Comparison of ENCODE assay signal across 8 cellular contexts in genomic region chr5:111550282-111551020, GRCh38. TPM values are rescaled to one million over a fixed set of nuclear protein-coding genes. Genes with fewer than 3 reads are reported as not detected.
DNase-seq lines count a peak whose midpoint lies in the region; ATAC-seq and TF ChIP-seq lines count a peak whose summit lies in the region.

No MANE protein-coding gene starts in this region.

- H3K27me3 ChIP-seq in gastroesophageal sphincter (no peaks in the 10 kb centered on the region), thyroid gland (no peaks in the 10 kb centered on the region)

- 2 to 50% methylated on average over 2 to 6 of the region's 8 CpGs for WGBS in gastroesophageal sphincter (ENCODE audit: low coverage in 1 of 2), 2 donors
- WGBS in thyroid gland, 2 donors, result 32% methylated on average over 8 of the region's 8 CpGs

- ATAC-seq in GM21825 (IDR thresholded peaks at IDR 0.05; ENCODE audit: unreplicated experiment), result peak; percentile 91
- peak; percentile 98 for ATAC-seq in gastroesophageal sphincter

- H3K4me1 Mint-ChIP-seq in osteocyte (ENCODE audit: unreplicated experiment), result peaks cover 19% of the 10 kb centered on the region

- TF ChIP-seq CTCF in RWPE1 (conservative IDR thresholded peaks at IDR 0.05; ENCODE audit: low read depth), result peak; percentile 83
- TF ChIP-seq CTCF in gastroesophageal sphincter (IDR thresholded peaks at IDR 0.05), result peak; percentile 32 to 78 (median 73)
- TF ChIP-seq CTCF in osteocyte (IDR thresholded peaks at IDR 0.05), result peak; percentile 81
- TF ChIP-seq CTCF in thyroid gland (IDR thresholded peaks at IDR 0.05), result peak; percentile 36 to 72 (median 54)

- H3K36me3 Mint-ChIP-seq in osteocyte (ENCODE audit: unreplicated experiment), result no peaks in the 10 kb centered on the region

- no peak for TF ChIP-seq POLR2A in gastroesophageal sphincter (IDR thresholded peaks at IDR 0.05)
- TF ChIP-seq POLR2A in thyroid gland (IDR thresholded peaks at IDR 0.05), result no peak

- no peak overlapping the region for H3K4me3 ChIP-seq in gastroesophageal sphincter
- no peak overlapping the region for H3K4me3 ChIP-seq in thyroid gland (replicated peaks in 1 of 3)

- H3K27me3 Mint-ChIP-seq in osteocyte (ENCODE audit: unreplicated experiment), result no peaks in the 10 kb centered on the region

- H3K36me3 ChIP-seq in gastroesophageal sphincter, result no peaks in the 10 kb centered on the region
- no peaks in the 10 kb centered on the region for H3K36me3 ChIP-seq in thyroid gland

- intact Hi-C loops in thyroid gland (cut with DNase I), result loop anchor here (5.0 to 10.0 kb wide), 2 partner anchors 204 to 597 kb away; partner anchors contain the start of gene NREP

- no peak overlapping the region for H3K4me3 Mint-ChIP-seq in osteocyte (ENCODE audit: unreplicated experiment)

- H3K27ac Mint-ChIP-seq in osteocyte (ENCODE audit: unreplicated experiment), result peak overlapping the region; percentile 42

- POLR2A ChIA-PET in RWPE1 (lab: Yijun Ruan, JAX; ENCODE audit: low non-redundant PET), result no interaction called here

- TF ChIP-seq EP300 in gastroesophageal sphincter (IDR thresholded peaks at IDR 0.05), result no peak

- CTCF ChIA-PET in RWPE1 (lab: Yijun Ruan, JAX), result interaction anchor here (0.5 to 1.8 kb wide), 24 partner anchors 10 to 1004 kb away, joined by 3 to 27 read pairs (median 4); partner anchors contain the start of gene NREP

- DNase-seq in EL (peak; percentile 96), LHCN-M2 (ENCODE audit: low read depth) (peak; percentile 93), RWPE1 (ENCODE audit: low spot score) (peak; percentile 100), osteocyte (ENCODE audit: extremely low spot score, unreplicated experiment) (peak; percentile 91), thyroid gland (peak; percentile 60 to 72)
- DNase-seq in activated T-helper 9 cell treated with anti-CD3 and anti-CD28 coated beads, Interleukin-2, amount 50 U/mL, for 16 hours (ENCODE audit: low read depth), result peak; percentile 39

- no peaks in the 10 kb centered on the region for H3K9me3 ChIP-seq in gastroesophageal sphincter
- H3K9me3 ChIP-seq in thyroid gland, result no peaks in the 10 kb centered on the region

- peaks cover 3 to 26% (median 5%) of the 10 kb centered on the region in 3 donors for H3K4me1 ChIP-seq in gastroesophageal sphincter
- H3K4me1 ChIP-seq in thyroid gland, result peaks cover 0 to 3% of the 10 kb centered on the region in 2 donors

- peaks cover 8% of the 10 kb centered on the region for H3K9me3 Mint-ChIP-seq in osteocyte (ENCODE audit: unreplicated experiment)

- H3K27ac ChIP-seq in RWPE1, result no peak overlapping the region
- peak overlapping the region in 3 of 4 donors; percentile 13 to 41 (median 36) for H3K27ac ChIP-seq in gastroesophageal sphincter
- H3K27ac ChIP-seq in thyroid gland, result no peak overlapping the region

RNA-seq across cellular contexts. Expression of gene STARD4, which starts 38.1 kb away (rescaled TPM):
- total RNA-seq in LHCN-M2 (2014; rRNA removed) (25.9 and 30.2 TPM in 2 replicates), gastroesophageal sphincter (10 to 100 TPM in 2 of 4 donors, 1 to 10 TPM in 2; 6.0 to 19.3 (median 10.2) TPM), osteocyte (24.8 and 29.7 TPM in 2 replicates), thyroid gland (10 to 100 TPM; 15.3 to 35.1 (median 27.1) TPM)
- 10.8 TPM for polyA plus RNA-seq in LHCN-M2 (2012)

Comparison
In these comparisons a context has a peak if more than half of its experiments do, and no peak if none do; other contexts are left out.
1. DNase-seq: peak in every context shown above with its lines; median percentile 100 in RWPE1; 96 in EL; 93 in LHCN-M2; 91 in osteocyte; 66 in thyroid gland; 39 in activated T-helper 9 cell treated with anti-CD3 and anti-CD28 coated beads, Interleukin-2, amount 50 U/mL, for 16 hours.
2. H3K27ac ChIP-seq: peak in gastroesophageal sphincter (3 of 4); none in RWPE1 (single experiment) and thyroid gland (0 of 3).
3. Peak in every context shown above with its lines, with median percentiles within 50 percentile points of each other: CTCF ChIP-seq.